In the genomic region with DNA sequence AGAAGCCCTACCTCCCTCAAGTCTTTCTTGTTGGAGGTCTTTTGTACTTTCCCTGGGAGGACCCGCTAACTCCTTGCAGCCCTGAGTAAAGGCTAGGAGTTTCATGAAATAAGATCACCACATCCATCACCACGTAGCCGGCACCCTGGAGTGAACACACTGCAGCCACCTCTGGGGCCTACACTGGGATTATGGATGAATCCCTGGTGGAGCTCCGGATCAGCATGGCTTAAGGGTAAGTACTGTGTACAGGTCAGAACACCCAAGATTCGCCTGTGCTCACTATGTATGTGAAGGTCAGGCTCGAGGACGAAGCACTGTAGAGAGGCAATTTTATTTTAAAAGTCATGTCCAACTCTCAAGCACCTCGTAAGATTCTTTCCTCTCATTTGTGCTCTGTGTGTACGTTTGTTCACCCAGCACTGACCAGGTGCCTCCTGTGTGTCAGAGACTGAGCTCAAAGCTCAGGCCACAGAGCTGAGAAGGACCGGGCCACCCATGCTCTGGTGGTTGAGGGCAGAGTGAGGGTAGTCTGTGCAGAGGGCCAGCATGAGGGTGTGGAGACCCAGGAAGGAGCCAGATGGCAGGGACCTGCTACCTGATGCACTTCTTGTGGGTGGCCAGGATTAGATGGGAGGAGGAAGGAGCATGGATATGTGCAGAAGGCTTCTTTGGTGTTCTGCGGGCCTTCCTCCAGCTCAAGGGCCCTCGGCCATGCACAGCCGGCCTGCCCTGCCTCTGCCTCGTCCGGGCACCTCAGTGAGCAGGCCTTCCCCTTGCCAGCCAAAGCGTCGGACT, we compare ENCODE assay signal across 19 cellular contexts.
"Had no signal": no experiment of that assay in that cellular context is flagged by ENCODE, and none has a peak within 500 bp of the region (broad histone marks: within the 10 kb centered on the region; RNA-seq: fewer than 3 reads in every experiment).

No MANE protein-coding gene starts in this region.

- H3K27me3 ChIP-seq: breast epithelium, Peyer's patch had no signal

- DNase-seq: activated CD4-positive, alpha-beta T cell treated with anti-CD3 and anti-CD28 coated beads, Interleukin-2, amount 10 ng/mL, durations not matched to agents 7 days and 5 days; activated CD4-positive, CD25-positive, alpha-beta regulatory T cell; activated CD8-positive, alpha-beta memory T cell treated with anti-CD3 and anti-CD28 coated beads, Interleukin-2, amount 50 U/mL, for 4 hours; activated CD8-positive, alpha-beta T cell treated with anti-CD3 and anti-CD28 coated beads for 36 hours; activated gamma-delta T cell treated with Interleukin-2 at 50 U/mL for 16 hours; activated T-cell treated with anti-CD3 and anti-CD28 coated beads, Interleukin-2, amount 50 U/mL, for 72 hours; aorta; KG1; NCI-H1048; NCI-H146; NCI-H2029 treated with DMSO at 0.1 percent for 48 hours; NCI-H345; NCI-H510A; NCI-H526 treated with DMSO at 0.1 percent for 48 hours; Peyer's patch; SIG-M5; T-helper 17 cell; T-helper 9 cell had no signal

- ATAC-seq: activated CD8-positive, alpha-beta T cell treated with anti-CD3 and anti-CD28 coated beads for 36 hours; activated T-cell treated with anti-CD3 and anti-CD28 coated beads, Interleukin-2, amount 50 U/mL, for 72 hours; T-helper 17 cell had no signal

- H3K4me3 ChIP-seq: breast epithelium, Peyer's patch had no signal

- H3K4me1 ChIP-seq: breast epithelium had no signal

- H3K27ac ChIP-seq: breast epithelium, Peyer's patch had no signal

- H3K9me3 ChIP-seq: breast epithelium, Peyer's patch had no signal
